In genomic region chr9:32550046-32550608, GRCh38 we compare ENCODE assay signal across 2 cellular contexts.
TF ChIP-seq lines count a peak whose summit lies in the region.

No MANE protein-coding gene starts in this region.

TF ChIP-seq in HEK293, 187 proteins besides CTCF, POLR2A, EP300 and RAD21 (continued from another document):
- no peak for TF ChIP-seq ZNF24 (tag by site-specific recombination; IDR thresholded peaks at IDR 0.05)
- no peak for TF ChIP-seq ZXDB (tag by site-specific recombination; IDR thresholded peaks at IDR 0.05)
- TF ChIP-seq ZNF639 (tag by site-specific recombination; IDR thresholded peaks at IDR 0.05): no peak
- peak; percentile 32; the same call in 1 of the 2 replicates for TF ChIP-seq SCRT1 (tag by site-specific recombination; IDR thresholded peaks at IDR 0.05; ENCODE audit: borderline replicate concordance)
- peak; percentile 33 for TF ChIP-seq ZNF335 (tag by site-specific recombination; conservative IDR thresholded peaks at IDR 0.05)
- no peak for TF ChIP-seq ZNF76 (tag by site-specific recombination; IDR thresholded peaks at IDR 0.05; ENCODE audit: borderline replicate concordance, low read depth)
- no peak for TF ChIP-seq ZEB2 (tag by site-specific recombination; IDR thresholded peaks at IDR 0.05)
- no peak for TF ChIP-seq PRDM6 (tag by site-specific recombination; IDR thresholded peaks at IDR 0.05)
- no peak for TF ChIP-seq SP2 (tag by site-specific recombination; IDR thresholded peaks at IDR 0.05)

TF ChIP-seq in neural cell, 6 proteins besides CTCF, POLR2A, EP300 and RAD21 (continued from another document):
- TF ChIP-seq REST (IDR thresholded peaks at IDR 0.05; ENCODE audit: borderline replicate concordance): no peak
- no peak for TF ChIP-seq POLR2AphosphoS5 (IDR thresholded peaks at IDR 0.05)
- TF ChIP-seq TAF1 (IDR thresholded peaks at IDR 0.05; ENCODE audit: low read depth): no peak
- TF ChIP-seq EZH2 (IDR thresholded peaks at IDR 0.05; ENCODE audit: borderline replicate concordance, insufficient read depth, low read length, poor library complexity, severe bottlenecking): no peak
- TF ChIP-seq SMC3 (conservative IDR thresholded peaks at IDR 0.05; ENCODE audit: poor library complexity): no peak
TF ChIP-seq in neural cell: peak in this region for 0.
